1 cellular context compared by ENCODE assay signal in the genomic region with DNA sequence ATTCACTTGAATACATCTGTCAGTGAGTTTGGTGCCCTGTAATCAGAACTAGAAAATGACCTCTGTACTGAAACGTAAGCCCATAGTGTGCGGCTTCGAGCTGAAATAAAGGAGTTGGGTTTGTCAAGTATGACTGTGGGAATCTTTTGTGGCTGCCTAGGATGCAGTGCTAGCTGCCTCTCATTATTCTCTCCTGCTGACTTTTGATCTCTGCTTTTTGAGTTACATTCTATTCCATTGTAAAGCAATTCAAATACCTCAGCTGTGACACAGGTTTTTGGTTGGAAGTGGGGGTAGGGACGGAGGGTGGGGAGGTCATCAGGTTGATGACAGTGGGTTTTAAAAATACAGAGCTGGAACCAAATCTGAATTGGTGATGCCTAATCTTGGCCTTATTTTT.
A peak's percentile ranks its signal among the peaks of the same experiment; 100 is the strongest.
TF ChIP-seq lines count a peak whose summit lies in the region.

No MANE protein-coding gene starts in this region.

TF ChIP-seq in H1, 55 proteins besides CTCF, POLR2A, EP300 and RAD21:
- TF ChIP-seq CBX5 (IDR thresholded peaks at IDR 0.05; ENCODE audit: low read depth, low read length), result no peak
- no peak for TF ChIP-seq ZNF274 (IDR thresholded peaks at IDR 0.05; ENCODE audit: borderline replicate concordance, extremely low read depth, low read length)
- TF ChIP-seq YY1 (IDR thresholded peaks at IDR 0.05; ENCODE audit: low read depth, low read length), result no peak
- no peak for TF ChIP-seq CBX8 (IDR thresholded peaks at IDR 0.05; ENCODE audit: borderline replicate concordance, low read depth, low read length)
- no peak for TF ChIP-seq TAF7 (optimal IDR thresholded peaks at IDR 0.05; ENCODE audit: borderline replicate concordance, low read depth, low read length)
- TF ChIP-seq HDAC2 (IDR thresholded peaks at IDR 0.05; ENCODE audit: borderline replicate concordance in 1 of 2, low read depth in 2 of 2, low read length in 2 of 2), result 0 out of 4 replicates have a peak, but pooled peaks of 1 of the 2 experiments have one; percentile 51
- TF ChIP-seq SIX5 (IDR thresholded peaks at IDR 0.05; ENCODE audit: low read depth, low read length), result no peak
- no peak for TF ChIP-seq CREB1 (IDR thresholded peaks at IDR 0.05)
- TF ChIP-seq KDM5A (IDR thresholded peaks at IDR 0.05; ENCODE audit: low read length), result no peak
- no peak for TF ChIP-seq RXRA (IDR thresholded peaks at IDR 0.05; ENCODE audit: insufficient read depth, low read depth, low read length)
- TF ChIP-seq GTF2F1 (IDR thresholded peaks at IDR 0.05; ENCODE audit: borderline replicate concordance, low read depth, low read length), result no peak
- 0 out of 2 replicates have a peak, but pooled peaks have one; percentile 48 for TF ChIP-seq RBBP5 (IDR thresholded peaks at IDR 0.05; ENCODE audit: borderline replicate concordance, low read depth, low read length)
- peak; percentile 22; the same call in 1 of the 2 replicates for TF ChIP-seq POU5F1 (IDR thresholded peaks at IDR 0.05; ENCODE audit: low read depth, low read length)
- no peak for TF ChIP-seq CHD1 (IDR thresholded peaks at IDR 0.05; ENCODE audit: low read depth, low read length)
- no peak for TF ChIP-seq CHD2 (IDR thresholded peaks at IDR 0.05; ENCODE audit: low read length)
- TF ChIP-seq HDAC6 (IDR thresholded peaks at IDR 0.05; ENCODE audit: low read depth, low read length), result no peak
- TF ChIP-seq, protein P1, sequence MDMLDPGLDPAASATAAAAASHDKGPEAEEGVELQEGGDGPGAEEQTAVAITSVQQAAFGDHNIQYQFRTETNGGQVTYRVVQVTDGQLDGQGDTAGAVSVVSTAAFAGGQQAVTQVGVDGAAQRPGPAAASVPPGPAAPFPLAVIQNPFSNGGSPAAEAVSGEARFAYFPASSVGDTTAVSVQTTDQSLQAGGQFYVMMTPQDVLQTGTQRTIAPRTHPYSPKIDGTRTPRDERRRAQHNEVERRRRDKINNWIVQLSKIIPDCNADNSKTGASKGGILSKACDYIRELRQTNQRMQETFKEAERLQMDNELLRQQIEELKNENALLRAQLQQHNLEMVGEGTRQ (IDR thresholded peaks at IDR 0.05; ENCODE audit: low read length), result no peak
- no peak for TF ChIP-seq PHF8 (conservative IDR thresholded peaks at IDR 0.05; ENCODE audit: low read depth, low read length)
- TF ChIP-seq KDM4A (IDR thresholded peaks at IDR 0.05; ENCODE audit: low read depth, low read length, severe bottlenecking), result no peak
- no peak for TF ChIP-seq CEBPB (IDR thresholded peaks at IDR 0.05; ENCODE audit: low read depth, low read length)
- no peak for TF ChIP-seq CTBP2 (IDR thresholded peaks at IDR 0.05; ENCODE audit: borderline replicate concordance, insufficient read depth, insufficient read length, low read length)
- TF ChIP-seq RNF2 (IDR thresholded peaks at IDR 0.05; ENCODE audit: borderline replicate concordance, low read depth, low read length, missing control alignments, poor library complexity, severe bottlenecking), result no peak
- no peak for TF ChIP-seq KDM1A (IDR thresholded peaks at IDR 0.05; ENCODE audit: borderline replicate concordance, low read length)
- TF ChIP-seq TBP (IDR thresholded peaks at IDR 0.05; ENCODE audit: low read depth, low read length), result no peak
- no peak for TF ChIP-seq BRCA1 (IDR thresholded peaks at IDR 0.05; ENCODE audit: low read depth, low read length)
- no peak for TF ChIP-seq FOSL1 (IDR thresholded peaks at IDR 0.05; ENCODE audit: insufficient read depth, low read depth, low read length)
- TF ChIP-seq, protein P2, sequence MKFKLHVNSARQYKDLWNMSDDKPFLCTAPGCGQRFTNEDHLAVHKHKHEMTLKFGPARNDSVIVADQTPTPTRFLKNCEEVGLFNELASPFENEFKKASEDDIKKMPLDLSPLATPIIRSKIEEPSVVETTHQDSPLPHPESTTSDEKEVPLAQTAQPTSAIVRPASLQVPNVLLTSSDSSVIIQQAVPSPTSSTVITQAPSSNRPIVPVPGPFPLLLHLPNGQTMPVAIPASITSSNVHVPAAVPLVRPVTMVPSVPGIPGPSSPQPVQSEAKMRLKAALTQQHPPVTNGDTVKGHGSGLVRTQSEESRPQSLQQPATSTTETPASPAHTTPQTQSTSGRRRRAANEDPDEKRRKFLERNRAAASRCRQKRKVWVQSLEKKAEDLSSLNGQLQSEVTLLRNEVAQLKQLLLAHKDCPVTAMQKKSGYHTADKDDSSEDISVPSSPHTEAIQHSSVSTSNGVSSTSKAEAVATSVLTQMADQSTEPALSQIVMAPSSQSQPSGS (IDR thresholded peaks at IDR 0.05; ENCODE audit: low read length), result no peak
- TF ChIP-seq, protein P3, sequence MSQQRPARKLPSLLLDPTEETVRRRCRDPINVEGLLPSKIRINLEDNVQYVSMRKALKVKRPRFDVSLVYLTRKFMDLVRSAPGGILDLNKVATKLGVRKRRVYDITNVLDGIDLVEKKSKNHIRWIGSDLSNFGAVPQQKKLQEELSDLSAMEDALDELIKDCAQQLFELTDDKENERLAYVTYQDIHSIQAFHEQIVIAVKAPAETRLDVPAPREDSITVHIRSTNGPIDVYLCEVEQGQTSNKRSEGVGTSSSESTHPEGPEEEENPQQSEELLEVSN (IDR thresholded peaks at IDR 0.05), result no peak
- TF ChIP-seq BCL11A (IDR thresholded peaks at IDR 0.05; ENCODE audit: low read depth in 2 of 2, low read length in 2 of 2), result no peak
- TF ChIP-seq NRF1 (IDR thresholded peaks at IDR 0.05; ENCODE audit: low read depth, low read length), result no peak
- TF ChIP-seq TEAD4 (IDR thresholded peaks at IDR 0.05; ENCODE audit: low read depth, low read length), result no peak
- no peak for TF ChIP-seq RFX5 (IDR thresholded peaks at IDR 0.05; ENCODE audit: borderline replicate concordance, low read depth, low read length)
- 0 out of 2 replicates have a peak, but pooled peaks have one; percentile 59 for TF ChIP-seq SP1 (IDR thresholded peaks at IDR 0.05; ENCODE audit: low read depth, low read length)
- TF ChIP-seq SUZ12 (IDR thresholded peaks at IDR 0.05; ENCODE audit: low read length), result no peak
- no peak for TF ChIP-seq SIN3A (conservative IDR thresholded peaks at IDR 0.05 in 1 of 2, IDR thresholded peaks at IDR 0.05 in 1 of 2; ENCODE audit: low read depth in 1 of 2, low read length in 2 of 2)
- TF ChIP-seq JUN (IDR thresholded peaks at IDR 0.05; ENCODE audit: low read depth, low read length), result no peak
- no peak for TF ChIP-seq ASH2L (IDR thresholded peaks at IDR 0.05; ENCODE audit: low read length)
- TF ChIP-seq SRF (IDR thresholded peaks at IDR 0.05; ENCODE audit: low read depth, low read length), result no peak
- TF ChIP-seq NANOG (IDR thresholded peaks at IDR 0.05; ENCODE audit: insufficient read depth, low read depth, low read length, poor library complexity, severe bottlenecking), result peak; percentile 75
- no peak for TF ChIP-seq SP4 (IDR thresholded peaks at IDR 0.05; ENCODE audit: low read length)
- TF ChIP-seq, protein P4, sequence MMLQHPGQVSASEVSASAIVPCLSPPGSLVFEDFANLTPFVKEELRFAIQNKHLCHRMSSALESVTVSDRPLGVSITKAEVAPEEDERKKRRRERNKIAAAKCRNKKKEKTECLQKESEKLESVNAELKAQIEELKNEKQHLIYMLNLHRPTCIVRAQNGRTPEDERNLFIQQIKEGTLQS (IDR thresholded peaks at IDR 0.05; ENCODE audit: insufficient read depth, low read depth, low read length), result no peak
